In the genomic region with DNA sequence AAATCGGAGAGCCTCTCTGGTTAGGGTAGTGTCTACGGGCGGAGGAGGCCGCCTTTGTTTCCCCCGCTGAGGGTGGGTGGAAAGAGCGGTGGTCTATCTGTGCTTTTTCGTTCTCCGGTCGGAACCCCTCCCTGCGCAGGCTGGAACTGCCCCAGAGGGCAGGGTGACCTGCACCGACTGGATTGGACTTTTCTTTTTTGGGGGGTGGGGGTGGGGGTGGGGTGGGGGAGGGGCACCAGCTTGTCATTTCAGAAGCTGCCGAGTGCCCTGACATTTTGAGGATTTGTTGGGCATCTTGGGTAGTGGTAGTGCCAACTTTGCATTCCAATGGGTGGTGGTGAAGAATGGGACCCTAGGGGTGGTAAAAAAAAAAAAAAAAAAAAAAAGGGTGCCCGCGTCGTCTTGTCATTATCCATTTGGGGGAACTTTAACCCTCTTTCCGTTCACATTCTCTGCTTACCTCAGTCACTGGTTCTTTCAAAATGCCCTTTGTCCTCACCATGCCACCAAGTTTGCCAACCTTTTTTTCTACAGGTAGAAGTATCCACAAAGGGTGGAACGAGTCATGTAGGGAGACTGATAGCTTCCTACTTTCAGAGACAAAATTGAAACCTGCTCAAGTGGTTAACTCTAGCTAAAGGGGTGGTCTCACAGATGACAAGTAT, we compare ENCODE assay signal across 8 cellular contexts. TPM values are rescaled to one million over a fixed set of nuclear protein-coding genes. Genes with fewer than 3 reads are reported as not detected.
A peak's percentile ranks its signal among the peaks of the same experiment; 100 is the strongest.
DNase-seq lines count a peak whose midpoint lies in the region; ATAC-seq lines count a peak whose summit lies in the region.

No MANE protein-coding gene starts in this region.

- H3K9me3 Mint-ChIP-seq in CD8-positive, alpha-beta memory T cell: no peaks in the 10 kb centered on the region
- H3K9me3 Mint-ChIP-seq in activated naive CD8-positive, alpha-beta T cell treated with anti-CD3 and anti-CD28 coated beads, Interleukin-2, amount 10 ng/mL, durations not matched to agents 7 days and 5 days: no peaks in the 10 kb centered on the region

- peak overlapping the region; percentile 49 for H3K27ac ChIP-seq in CD8-positive, alpha-beta memory T cell (ENCODE audit: low read depth, low read length)
- no peak overlapping the region for H3K27ac ChIP-seq in iPS DF 6.9 (ENCODE audit: low read length)

- H3K4me2 ChIP-seq in skeletal muscle satellite cell (ENCODE audit: low read length): peak overlapping the region; percentile 94

- peak overlapping the region; percentile 59 for H3K4me3 ChIP-seq in CD8-positive, alpha-beta memory T cell (ENCODE audit: low read length)
- H3K4me3 ChIP-seq in iPS DF 6.9 (ENCODE audit: low read length) (peak overlapping the region; percentile 91), skeletal muscle satellite cell (ENCODE audit: low read length) (peak overlapping the region; percentile 99)

- POLR2A ChIA-PET in CD8-positive, alpha-beta memory T cell (lab: Charles Lee): no interaction called here
- POLR2A ChIA-PET in activated naive CD8-positive, alpha-beta T cell treated with anti-CD3 and anti-CD28 coated beads, Interleukin-2, amount 10 ng/mL, durations not matched to agents 7 days and 5 days (lab: Charles Lee): interaction anchor here (0.7 to 1.3 kb wide), 8 partner anchors 24 to 361 kb away, joined by 3 to 12 read pairs (median 4); partner anchors contain the start of gene UBAP2

- H3K36me3 ChIP-seq in CD8-positive, alpha-beta memory T cell (ENCODE audit: insufficient read depth, low read length): no peaks in the 10 kb centered on the region
- H3K36me3 ChIP-seq in iPS DF 6.9 (ENCODE audit: control insufficient read depth, insufficient read depth, low read length) (no peaks in the 10 kb centered on the region), skeletal muscle satellite cell (ENCODE audit: insufficient read depth, low read length) (no peaks in the 10 kb centered on the region)

- no peaks in the 10 kb centered on the region for H3K27me3 Mint-ChIP-seq in CD8-positive, alpha-beta memory T cell
- no peaks in the 10 kb centered on the region for H3K27me3 Mint-ChIP-seq in activated naive CD8-positive, alpha-beta T cell treated with anti-CD3 and anti-CD28 coated beads, Interleukin-2, amount 10 ng/mL, durations not matched to agents 7 days and 5 days

- H3K36me3 Mint-ChIP-seq in CD8-positive, alpha-beta memory T cell: peaks cover 0 to 6% (median 0%) of the 10 kb centered on the region in 3 donors
- peaks cover 8% of the 10 kb centered on the region for H3K36me3 Mint-ChIP-seq in activated naive CD8-positive, alpha-beta T cell treated with anti-CD3 and anti-CD28 coated beads, Interleukin-2, amount 10 ng/mL, durations not matched to agents 7 days and 5 days

- peak overlapping the region; percentile 16 to 100 (median 94) for H3K27ac Mint-ChIP-seq in CD8-positive, alpha-beta memory T cell
- H3K27ac Mint-ChIP-seq in activated naive CD8-positive, alpha-beta T cell treated with anti-CD3 and anti-CD28 coated beads, Interleukin-2, amount 10 ng/mL, durations not matched to agents 7 days and 5 days: peak overlapping the region; percentile 97

- ATAC-seq in activated naive CD8-positive, alpha-beta T cell treated with anti-CD3 and anti-CD28 coated beads, Interleukin-2, amount 10 ng/mL, durations not matched to agents 7 days and 5 days (ENCODE audit: low read depth): no peak
- ATAC-seq in HG03095 (IDR thresholded peaks at IDR 0.05; ENCODE audit: unreplicated experiment) (no peak), HG03457 (IDR thresholded peaks at IDR 0.05; ENCODE audit: unreplicated experiment) (no peak)

- no peaks in the 10 kb centered on the region for H3K9me3 ChIP-seq in CD8-positive, alpha-beta memory T cell (ENCODE audit: low read length)
- H3K9me3 ChIP-seq in iPS DF 6.9 (ENCODE audit: control insufficient read depth, insufficient read depth, low read length) (no peaks in the 10 kb centered on the region), skeletal muscle satellite cell (replicated peaks; ENCODE audit: low read length) (no peaks in the 10 kb centered on the region)

- H3K4me3 Mint-ChIP-seq in CD8-positive, alpha-beta memory T cell: peak overlapping the region; percentile 91 to 100 (median 96)
- H3K4me3 Mint-ChIP-seq in activated naive CD8-positive, alpha-beta T cell treated with anti-CD3 and anti-CD28 coated beads, Interleukin-2, amount 10 ng/mL, durations not matched to agents 7 days and 5 days: peak overlapping the region; percentile 98

- peak in 1 of 5 donors; percentile 47 for DNase-seq in CD8-positive, alpha-beta memory T cell
- DNase-seq in HT-29 (ENCODE audit: low spot score): peak; percentile 75
- no peak for DNase-seq in activated naive CD8-positive, alpha-beta T cell treated with anti-CD3 and anti-CD28 coated beads, Interleukin-2, amount 10 ng/mL, durations not matched to agents 7 days and 5 days
- no peak for DNase-seq in iPS DF 6.9 (ENCODE audit: low read depth, low spot score)
- no peak for DNase-seq in NCI-H1694 (lab: John Stamatoyannopoulos, UW)

- no peaks in the 10 kb centered on the region for H3K27me3 ChIP-seq in CD8-positive, alpha-beta memory T cell (ENCODE audit: insufficient read depth, low read length, poor library complexity, severe bottlenecking)
- H3K27me3 ChIP-seq in iPS DF 6.9 (ENCODE audit: control insufficient read depth, insufficient read depth, low read length): no peaks in the 10 kb centered on the region
- no peaks in the 10 kb centered on the region for H3K27me3 ChIP-seq in skeletal muscle satellite cell (ENCODE audit: control insufficient read depth, insufficient read depth, low read length)

- peaks cover 33% of the 10 kb centered on the region for H3K4me1 ChIP-seq in CD8-positive, alpha-beta memory T cell (ENCODE audit: insufficient read depth, low read length)
- no peaks in the 10 kb centered on the region; the same call in 1 of the 2 replicates for H3K4me1 ChIP-seq in iPS DF 6.9 (ENCODE audit: control insufficient read depth, insufficient read depth, low read length)
- H3K4me1 ChIP-seq in skeletal muscle satellite cell (ENCODE audit: control insufficient read depth, insufficient read depth, low read length): peaks cover 48% of the 10 kb centered on the region

- H3K9ac ChIP-seq in skeletal muscle satellite cell (ENCODE audit: low read depth, low read length): peak overlapping the region; percentile 98

- CTCF ChIA-PET in CD8-positive, alpha-beta memory T cell (lab: Charles Lee): interaction anchor here (0.9 kb wide), 1 partner anchor 80 kb away, joined by 4 read pairs; no protein-coding TSS in a partner anchor

- WGBS in iPS DF 6.9 (ENCODE audit: insufficient coverage, insufficient read length): no CpG with 5 or more reads among the region's 17 CpGs

- peaks cover 38 to 58% (median 56%) of the 10 kb centered on the region in 3 donors for H3K4me1 Mint-ChIP-seq in CD8-positive, alpha-beta memory T cell
- peaks cover 39% of the 10 kb centered on the region for H3K4me1 Mint-ChIP-seq in activated naive CD8-positive, alpha-beta T cell treated with anti-CD3 and anti-CD28 coated beads, Interleukin-2, amount 10 ng/mL, durations not matched to agents 7 days and 5 days

RNA-seq across cellular contexts. Expression of gene UBE2R2, which starts 1.3 kb away (rescaled TPM):
- 10 to 100 TPM; 28.8 to 30.3 TPM for total RNA-seq in CD8-positive, alpha-beta memory T cell
- polyA plus RNA-seq in CD8-positive, alpha-beta memory T cell: 18.0 TPM
- total RNA-seq in HT-29 (2014; rRNA removed; shearing (Covaris generic)): 13.5 and 14.1 TPM in 2 replicates
- 10 to 100 TPM; 33.8 to 35.4 TPM for total RNA-seq in activated naive CD8-positive, alpha-beta T cell treated with anti-CD3 and anti-CD28 coated beads, Interleukin-2, amount 10 ng/mL, durations not matched to agents 7 days and 5 days
- total RNA-seq in skeletal muscle satellite cell (2012; rRNA removed): 12.2 and 13.9 TPM in 2 replicates

RNA-seq across cellular contexts. Expression of gene PRSS3, which starts 22.9 kb away (rescaled TPM):
- total RNA-seq in CD8-positive, alpha-beta memory T cell: under 1 TPM; 0.72 to 0.84 TPM
- not detected for polyA plus RNA-seq in CD8-positive, alpha-beta memory T cell
- total RNA-seq in HT-29 (2014; rRNA removed; shearing (Covaris generic)): 106 and 123 TPM in 2 replicates
- total RNA-seq in activated naive CD8-positive, alpha-beta T cell treated with anti-CD3 and anti-CD28 coated beads, Interleukin-2, amount 10 ng/mL, durations not matched to agents 7 days and 5 days: not detected
- 10.9 and 16.5 TPM in 2 replicates for total RNA-seq in skeletal muscle satellite cell (2012; rRNA removed)

Comparison
In these comparisons a context has a peak if more than half of its experiments do, and no peak if none do; other contexts are left out.
1. RNA of gene PRSS3, which starts 22.9 kb away (total RNA-seq): 106 to 123 TPM in HT-29; 0.72 to 0.84 TPM in CD8-positive, alpha-beta memory T cell and not detected in activated naive CD8-positive, alpha-beta T cell treated with anti-CD3 and anti-CD28 coated beads, Interleukin-2, amount 10 ng/mL, durations not matched to agents 7 days and 5 days; every median in the first group is over 10 times any median in the second.
2. Peak in every context shown above with its lines, with median percentiles within 50 percentile points of each other: H3K4me3 ChIP-seq.